ENCODE assay signal across 1 cellular context in genomic region chr6:124958759-124959354, GRCh38.
TF ChIP-seq lines count a peak whose summit lies in the region.

No MANE protein-coding gene starts in this region.

TF ChIP-seq in K562, 482 proteins besides CTCF, POLR2A, EP300 and RAD21 (continued from another document and continues in another):
- TF ChIP-seq, protein P1, sequence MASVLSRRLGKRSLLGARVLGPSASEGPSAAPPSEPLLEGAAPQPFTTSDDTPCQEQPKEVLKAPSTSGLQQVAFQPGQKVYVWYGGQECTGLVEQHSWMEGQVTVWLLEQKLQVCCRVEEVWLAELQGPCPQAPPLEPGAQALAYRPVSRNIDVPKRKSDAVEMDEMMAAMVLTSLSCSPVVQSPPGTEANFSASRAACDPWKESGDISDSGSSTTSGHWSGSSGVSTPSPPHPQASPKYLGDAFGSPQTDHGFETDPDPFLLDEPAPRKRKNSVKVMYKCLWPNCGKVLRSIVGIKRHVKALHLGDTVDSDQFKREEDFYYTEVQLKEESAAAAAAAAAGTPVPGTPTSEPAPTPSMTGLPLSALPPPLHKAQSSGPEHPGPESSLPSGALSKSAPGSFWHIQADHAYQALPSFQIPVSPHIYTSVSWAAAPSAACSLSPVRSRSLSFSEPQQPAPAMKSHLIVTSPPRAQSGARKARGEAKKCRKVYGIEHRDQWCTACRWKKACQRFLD (CRISPR knock-in tag; IDR thresholded peaks at IDR 0.05) = no peak
- TF ChIP-seq, protein P2, sequence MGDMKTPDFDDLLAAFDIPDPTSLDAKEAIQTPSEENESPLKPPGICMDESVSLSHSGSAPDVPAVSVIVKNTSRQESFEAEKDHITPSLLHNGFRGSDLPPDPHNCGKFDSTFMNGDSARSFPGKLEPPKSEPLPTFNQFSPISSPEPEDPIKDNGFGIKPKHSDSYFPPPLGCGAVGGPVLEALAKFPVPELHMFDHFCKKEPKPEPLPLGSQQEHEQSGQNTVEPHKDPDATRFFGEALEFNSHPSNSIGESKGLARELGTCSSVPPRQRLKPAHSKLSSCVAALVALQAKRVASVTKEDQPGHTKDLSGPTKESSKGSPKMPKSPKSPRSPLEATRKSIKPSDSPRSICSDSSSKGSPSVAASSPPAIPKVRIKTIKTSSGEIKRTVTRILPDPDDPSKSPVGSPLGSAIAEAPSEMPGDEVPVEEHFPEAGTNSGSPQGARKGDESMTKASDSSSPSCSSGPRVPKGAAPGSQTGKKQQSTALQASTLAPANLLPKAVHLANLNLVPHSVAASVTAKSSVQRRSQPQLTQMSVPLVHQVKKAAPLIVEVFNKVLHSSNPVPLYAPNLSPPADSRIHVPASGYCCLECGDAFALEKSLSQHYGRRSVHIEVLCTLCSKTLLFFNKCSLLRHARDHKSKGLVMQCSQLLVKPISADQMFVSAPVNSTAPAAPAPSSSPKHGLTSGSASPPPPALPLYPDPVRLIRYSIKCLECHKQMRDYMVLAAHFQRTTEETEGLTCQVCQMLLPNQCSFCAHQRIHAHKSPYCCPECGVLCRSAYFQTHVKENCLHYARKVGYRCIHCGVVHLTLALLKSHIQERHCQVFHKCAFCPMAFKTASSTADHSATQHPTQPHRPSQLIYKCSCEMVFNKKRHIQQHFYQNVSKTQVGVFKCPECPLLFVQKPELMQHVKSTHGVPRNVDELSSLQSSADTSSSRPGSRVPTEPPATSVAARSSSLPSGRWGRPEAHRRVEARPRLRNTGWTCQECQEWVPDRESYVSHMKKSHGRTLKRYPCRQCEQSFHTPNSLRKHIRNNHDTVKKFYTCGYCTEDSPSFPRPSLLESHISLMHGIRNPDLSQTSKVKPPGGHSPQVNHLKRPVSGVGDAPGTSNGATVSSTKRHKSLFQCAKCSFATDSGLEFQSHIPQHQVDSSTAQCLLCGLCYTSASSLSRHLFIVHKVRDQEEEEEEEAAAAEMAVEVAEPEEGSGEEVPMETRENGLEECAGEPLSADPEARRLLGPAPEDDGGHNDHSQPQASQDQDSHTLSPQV (IDR thresholded peaks at IDR 0.05) = no peak; the same call in 1 of the 2 replicates
- TF ChIP-seq ZNF143 (CRISPR knock-in tag; IDR thresholded peaks at IDR 0.05) = no peak
- TF ChIP-seq CREB3L1 (IDR thresholded peaks at IDR 0.05; ENCODE audit: borderline replicate concordance, low read depth) = no peak
- no peak for TF ChIP-seq ETV5 (CRISPR knock-in tag; IDR thresholded peaks at IDR 0.05; ENCODE audit: low read depth)
- peak; percentile 63 for TF ChIP-seq MAFK (IDR thresholded peaks at IDR 0.05; ENCODE audit: low read length)
- TF ChIP-seq ZSCAN32 (CRISPR knock-in tag; IDR thresholded peaks at IDR 0.05) = no peak
- TF ChIP-seq, protein P3, sequence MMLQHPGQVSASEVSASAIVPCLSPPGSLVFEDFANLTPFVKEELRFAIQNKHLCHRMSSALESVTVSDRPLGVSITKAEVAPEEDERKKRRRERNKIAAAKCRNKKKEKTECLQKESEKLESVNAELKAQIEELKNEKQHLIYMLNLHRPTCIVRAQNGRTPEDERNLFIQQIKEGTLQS (IDR thresholded peaks at IDR 0.05) = peak; percentile 98
- TF ChIP-seq, protein P3 (CRISPR knock-in tag; conservative IDR thresholded peaks at IDR 0.05) = peak; percentile 84
- TF ChIP-seq HOMEZ (CRISPR knock-in tag; IDR thresholded peaks at IDR 0.05) = no peak
- no peak for TF ChIP-seq ZBTB43 (CRISPR knock-in tag; IDR thresholded peaks at IDR 0.05)
- TF ChIP-seq CHAMP1 (IDR thresholded peaks at IDR 0.05) = 0 out of 2 replicates have a peak, but pooled peaks have one; percentile 13
- peak in 1 of 2 experiments; percentile 22; a peak in 1 of 4 replicates for TF ChIP-seq TRIM24 (IDR thresholded peaks at IDR 0.05)
- no peak for TF ChIP-seq SAFB2 (IDR thresholded peaks at IDR 0.05; ENCODE audit: borderline replicate concordance, low read depth, low read length, severe bottlenecking)
- TF ChIP-seq, protein P4, sequence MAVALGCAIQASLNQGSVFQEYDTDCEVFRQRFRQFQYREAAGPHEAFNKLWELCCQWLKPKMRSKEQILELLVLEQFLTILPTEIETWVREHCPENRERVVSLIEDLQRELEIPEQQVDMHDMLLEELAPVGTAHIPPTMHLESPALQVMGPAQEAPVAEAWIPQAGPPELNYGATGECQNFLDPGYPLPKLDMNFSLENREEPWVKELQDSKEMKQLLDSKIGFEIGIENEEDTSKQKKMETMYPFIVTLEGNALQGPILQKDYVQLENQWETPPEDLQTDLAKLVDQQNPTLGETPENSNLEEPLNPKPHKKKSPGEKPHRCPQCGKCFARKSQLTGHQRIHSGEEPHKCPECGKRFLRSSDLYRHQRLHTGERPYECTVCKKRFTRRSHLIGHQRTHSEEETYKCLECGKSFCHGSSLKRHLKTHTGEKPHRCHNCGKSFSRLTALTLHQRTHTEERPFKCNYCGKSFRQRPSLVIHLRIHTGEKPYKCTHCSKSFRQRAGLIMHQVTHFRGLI (CRISPR knock-in tag; IDR thresholded peaks at IDR 0.05) = no peak
- TF ChIP-seq, protein P5, sequence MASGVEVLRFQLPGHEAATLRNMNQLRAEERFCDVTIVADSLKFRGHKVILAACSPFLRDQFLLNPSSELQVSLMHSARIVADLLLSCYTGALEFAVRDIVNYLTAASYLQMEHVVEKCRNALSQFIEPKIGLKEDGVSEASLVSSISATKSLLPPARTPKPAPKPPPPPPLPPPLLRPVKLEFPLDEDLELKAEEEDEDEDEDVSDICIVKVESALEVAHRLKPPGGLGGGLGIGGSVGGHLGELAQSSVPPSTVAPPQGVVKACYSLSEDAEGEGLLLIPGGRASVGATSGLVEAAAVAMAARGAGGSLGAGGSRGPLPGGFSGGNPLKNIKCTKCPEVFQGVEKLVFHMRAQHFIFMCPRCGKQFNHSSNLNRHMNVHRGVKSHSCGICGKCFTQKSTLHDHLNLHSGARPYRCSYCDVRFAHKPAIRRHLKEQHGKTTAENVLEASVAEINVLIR (CRISPR knock-in tag; IDR thresholded peaks at IDR 0.05) = no peak
- no peak for TF ChIP-seq ZNF583 (CRISPR knock-in tag; IDR thresholded peaks at IDR 0.05)
- TF ChIP-seq GATAD2B (IDR thresholded peaks at IDR 0.05; ENCODE audit: borderline replicate concordance) = no peak
- no peak for TF ChIP-seq FOXK2 (conservative IDR thresholded peaks at IDR 0.05 in 1 of 2, IDR thresholded peaks at IDR 0.05 in 1 of 2; ENCODE audit: low read depth in 2 of 2)
- no peak for TF ChIP-seq ZBTB40 (IDR thresholded peaks at IDR 0.05)
- TF ChIP-seq ZBTB40 (CRISPR knock-in tag; IDR thresholded peaks at IDR 0.05) = no peak
- TF ChIP-seq ZNF764 (CRISPR knock-in tag; IDR thresholded peaks at IDR 0.05; ENCODE audit: low read depth) = no peak
